26 cellular contexts compared by ENCODE assay signal in the genomic region with DNA sequence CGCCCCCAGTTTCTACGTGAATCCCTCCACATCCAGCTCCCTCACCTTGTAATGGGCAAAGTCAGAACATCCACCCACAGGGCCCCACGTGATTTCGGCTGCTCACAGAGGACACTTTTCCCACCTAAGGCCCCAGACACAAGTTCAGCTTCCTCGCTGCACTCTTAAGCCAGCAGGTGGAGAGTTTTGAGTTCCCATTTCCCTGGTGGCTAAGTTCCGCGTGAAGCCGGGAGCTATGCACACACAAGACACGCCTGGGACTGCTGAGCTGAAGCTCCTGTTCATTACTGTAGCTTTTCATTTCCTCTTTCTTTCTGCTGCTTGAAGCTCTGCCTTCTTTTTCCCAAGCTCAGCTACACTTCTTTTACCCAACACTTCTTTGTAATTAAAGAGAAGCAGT.
"Had no signal": no experiment of that assay in that cellular context is flagged by ENCODE, and none has a peak within 500 bp of the region (broad histone marks: within the 10 kb centered on the region; RNA-seq: fewer than 3 reads in every experiment).

No MANE protein-coding gene starts in this region.

- H3K36me3 Mint-ChIP-seq: activated naive CD4-positive, alpha-beta T cell treated with anti-CD3 and anti-CD28 coated beads, Interleukin-2, amount 10 ng/mL, durations not matched to agents 7 days and 5 days; activated naive CD8-positive, alpha-beta T cell treated with anti-CD3 and anti-CD28 coated beads for 36 hours; T-cell had no signal

- DNase-seq: activated CD4-positive, alpha-beta memory T cell treated with anti-CD3 and anti-CD28 coated beads, Interleukin-2, amount 10 ng/mL, durations not matched to agents 7 days and 5 days; activated CD4-positive, alpha-beta T cell treated with anti-CD3 and anti-CD28 coated beads for 36 hours; activated CD4-positive, alpha-beta T cell treated with anti-CD3 and anti-CD28 coated beads, Interleukin-2, amount 50 U/mL, for 1 hour; activated gamma-delta T cell treated with Interleukin-2 at 50 U/mL for 16 hours; activated naive CD4-positive, alpha-beta T cell treated with anti-CD3 and anti-CD28 coated beads, Interleukin-2, amount 10 ng/mL, durations not matched to agents 7 days and 5 days; activated naive CD8-positive, alpha-beta T cell treated with anti-CD3 and anti-CD28 coated beads for 36 hours; activated T-cell treated with anti-CD3 and anti-CD28 coated beads for 4 hours; activated T-cell treated with anti-CD3 and anti-CD28 coated beads, Interleukin-2, amount 50 U/mL, for 48 hours; anterior cingulate cortex; caudate nucleus; Kasumi-1; NCI-H1105 treated with DMSO at 0.1 percent for 48 hours; NCI-H1436 treated with DMSO at 0.1 percent for 48 hours; NCI-H187; NCI-H2081; NCI-H510A treated with DMSO at 0.1 percent for 48 hours; NCI-H69; NK-92 treated with Interleukin-12 subunit alpha and Interleukin-12 subunit beta, amount 100 ng/mL, for 24 hours; RPMI8226; T-cell; T-helper 2 cell; T1000 had no signal

- H3K4me3 Mint-ChIP-seq: activated CD4-positive, alpha-beta memory T cell treated with anti-CD3 and anti-CD28 coated beads, Interleukin-2, amount 10 ng/mL, durations not matched to agents 7 days and 5 days; activated CD4-positive, alpha-beta T cell treated with anti-CD3 and anti-CD28 coated beads for 36 hours; activated naive CD4-positive, alpha-beta T cell treated with anti-CD3 and anti-CD28 coated beads, Interleukin-2, amount 10 ng/mL, durations not matched to agents 7 days and 5 days; activated naive CD8-positive, alpha-beta T cell treated with anti-CD3 and anti-CD28 coated beads for 36 hours; T-cell had no signal

- H3K9me3 Mint-ChIP-seq: activated CD4-positive, alpha-beta memory T cell treated with anti-CD3 and anti-CD28 coated beads, Interleukin-2, amount 10 ng/mL, durations not matched to agents 7 days and 5 days; activated naive CD4-positive, alpha-beta T cell treated with anti-CD3 and anti-CD28 coated beads, Interleukin-2, amount 10 ng/mL, durations not matched to agents 7 days and 5 days; activated T-helper 2 cell treated with anti-CD3 and anti-CD28 coated beads, Interferon-gamma antibody, Interleukin-2, Interleukin-4, amounts not matched to agents 10 μg/mL and 5 μg/mL and 100 μg/mL, durations not matched to agents 14 hours and 24 hours and 36 hours had no signal

- H3K27ac ChIP-seq: SK-N-MC, VCaP had no signal

- H3K27me3 Mint-ChIP-seq: activated CD4-positive, alpha-beta memory T cell treated with anti-CD3 and anti-CD28 coated beads, Interleukin-2, amount 10 ng/mL, durations not matched to agents 7 days and 5 days had no signal

- H3K27ac Mint-ChIP-seq: activated CD4-positive, alpha-beta memory T cell treated with anti-CD3 and anti-CD28 coated beads, Interleukin-2, amount 10 ng/mL, durations not matched to agents 7 days and 5 days; activated CD4-positive, alpha-beta T cell treated with anti-CD3 and anti-CD28 coated beads for 36 hours; activated naive CD4-positive, alpha-beta T cell treated with anti-CD3 and anti-CD28 coated beads, Interleukin-2, amount 10 ng/mL, durations not matched to agents 7 days and 5 days; activated naive CD8-positive, alpha-beta T cell treated with anti-CD3 and anti-CD28 coated beads for 36 hours; activated T-helper 2 cell treated with anti-CD3 and anti-CD28 coated beads, Interferon-gamma antibody, Interleukin-2, Interleukin-4, amounts not matched to agents 10 μg/mL and 5 μg/mL and 100 μg/mL, durations not matched to agents 14 hours and 24 hours and 36 hours; T-cell had no signal

- ATAC-seq: activated CD4-positive, alpha-beta T cell treated with anti-CD3 and anti-CD28 coated beads for 36 hours; Right ventricle myocardium inferior; T-cell had no signal

- H3K4me3 ChIP-seq: SK-N-MC had no signal

- H3K4me1 Mint-ChIP-seq: activated CD4-positive, alpha-beta memory T cell treated with anti-CD3 and anti-CD28 coated beads, Interleukin-2, amount 10 ng/mL, durations not matched to agents 7 days and 5 days; activated CD4-positive, alpha-beta T cell treated with anti-CD3 and anti-CD28 coated beads for 36 hours; activated naive CD4-positive, alpha-beta T cell treated with anti-CD3 and anti-CD28 coated beads, Interleukin-2, amount 10 ng/mL, durations not matched to agents 7 days and 5 days; activated naive CD8-positive, alpha-beta T cell treated with anti-CD3 and anti-CD28 coated beads for 36 hours; T-cell had no signal
